23 cellular contexts compared by ENCODE assay signal in the genomic region with DNA sequence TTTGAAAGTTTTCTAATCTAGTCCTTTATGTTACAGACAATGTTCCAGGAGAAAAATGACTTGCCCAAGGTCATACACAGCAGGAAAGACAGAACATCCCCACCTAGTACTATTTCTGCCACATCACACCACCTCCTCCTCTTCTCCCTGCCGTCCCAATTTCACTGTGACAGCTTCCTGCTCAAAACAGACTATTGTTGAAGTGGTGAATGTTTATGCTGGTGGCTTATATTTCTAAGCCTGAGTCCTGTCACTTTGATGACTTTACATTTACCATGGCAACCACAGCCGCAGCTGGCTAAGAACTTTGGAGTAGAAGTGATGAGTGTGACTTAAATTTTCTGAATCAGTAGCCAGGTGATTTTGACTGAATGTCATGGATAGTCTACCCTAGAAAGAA. TPM values are rescaled to one million over a fixed set of nuclear protein-coding genes. Genes with fewer than 3 reads are reported as not detected.
DNase-seq lines count a peak whose midpoint lies in the region; ATAC-seq, FAIRE-seq and TF ChIP-seq lines count a peak whose summit lies in the region.
"Had no signal": no experiment of that assay in that cellular context is flagged by ENCODE, and none has a peak within 500 bp of the region (broad histone marks: within the 10 kb centered on the region; RNA-seq: fewer than 3 reads in every experiment).

No MANE protein-coding gene starts in this region.

- POLR2A ChIA-PET in K562 (lab: Yijun Ruan, JAX): no interaction called here

- H3K9me1 ChIP-seq in K562 (ENCODE audit: control insufficient read depth, insufficient read depth, low read length): peaks cover 2% of the 10 kb centered on the region

- CTCF ChIA-PET in K562 (lab: Yijun Ruan, JAX; ENCODE audit: low intra/inter-chr PET ratio): no interaction called here

- ATAC-seq in activated CD4-positive, CD25-positive, alpha-beta regulatory T cell treated with anti-CD3 and anti-CD28 coated beads, Interleukin-2, amount 50 U/mL, for 24 hours: peak; percentile 39 to 58
- ATAC-seq in K562 (peak; percentile 3), GM18502 (IDR thresholded peaks at IDR 0.05; ENCODE audit: poor library complexity, unreplicated experiment) (no peak)
- ATAC-seq in stimulated activated naive CD8-positive, alpha-beta T cell treated with anti-CD3 and anti-CD28 coated beads, Interleukin-15, amount 100 ng/mL, for 72 hours: peak; percentile 23
- ATAC-seq: HCT116 had no signal

- no TSS peak for BruUV-seq in K562 (replicated peaks; lab: Mats Ljungman, UMichigan)

- intact Hi-C loops in K562 (cut with micrococcal nuclease): loop anchor here (2.0 kb wide), 1 partner anchor 35 kb away; no protein-coding TSS in a partner anchor

- in situ Hi-C loops in K562 (cut with MboI): no loop called here

- H3K4me1 Mint-ChIP-seq in stimulated activated naive CD8-positive, alpha-beta T cell treated with anti-CD3 and anti-CD28 coated beads, Interleukin-15, amount 100 ng/mL, for 72 hours: peaks cover 16% of the 10 kb centered on the region
- H3K4me1 Mint-ChIP-seq: CD4-positive, alpha-beta memory T cell had no signal

- no peak for TF ChIP-seq RAD21 in K562 (CRISPR knock-in tag; conservative IDR thresholded peaks at IDR 0.05 in 1 of 2, IDR thresholded peaks at IDR 0.05 in 1 of 2)

- no peak overlapping the region for H3K4me3 ChIP-seq in K562
- H3K4me3 ChIP-seq: PC-9 had no signal

- H3K9me3 ChIP-seq in K562 (replicated peaks; ENCODE audit: control insufficient read depth, insufficient read depth, low read depth, low read length): no peaks in the 10 kb centered on the region

- no peak overlapping the region for H3K27ac Mint-ChIP-seq in stimulated activated naive CD8-positive, alpha-beta T cell treated with anti-CD3 and anti-CD28 coated beads, Interleukin-15, amount 100 ng/mL, for 72 hours
- H3K27ac Mint-ChIP-seq: CD4-positive, alpha-beta memory T cell had no signal

- peaks cover 83% of the 10 kb centered on the region for H3K36me3 ChIP-seq in K562 (ENCODE audit: control insufficient read depth, insufficient read depth, low read length)

- peaks cover 98% of the 10 kb centered on the region for H3K79me2 ChIP-seq in K562 (ENCODE audit: control insufficient read depth, insufficient read depth, low read length)

- H3K27me3 Mint-ChIP-seq in stimulated activated naive CD8-positive, alpha-beta T cell treated with anti-CD3 and anti-CD28 coated beads, Interleukin-15, amount 100 ng/mL, for 72 hours: peaks cover 8% of the 10 kb centered on the region

- no peak for TF ChIP-seq CTCF in K562 (IDR thresholded peaks at IDR 0.05 in 2 of 3, conservative IDR thresholded peaks at IDR 0.05 in 1 of 3; ENCODE audit: insufficient read depth in 2 of 3, low read depth in 1 of 3, low read length in 3 of 3)

- H4K20me1 ChIP-seq in K562 (replicated peaks; ENCODE audit: control insufficient read depth, insufficient read depth, low read length): no peaks in the 10 kb centered on the region

- H3K27me3 ChIP-seq in K562 (ENCODE audit: control insufficient read depth in 2 of 2, insufficient read depth in 2 of 2, low read length in 2 of 2): no peaks in the 10 kb centered on the region

- FAIRE-seq in K562 (lab: Jason Lieb, UNC): peak; percentile 35
- FAIRE-seq: G401.6, GM18507 had no signal

- H3K9me3 Mint-ChIP-seq in stimulated activated naive CD8-positive, alpha-beta T cell treated with anti-CD3 and anti-CD28 coated beads, Interleukin-15, amount 100 ng/mL, for 72 hours: no peaks in the 10 kb centered on the region
- H3K9me3 Mint-ChIP-seq: CD4-positive, alpha-beta memory T cell had no signal

- H2AFZ ChIP-seq in K562 (ENCODE audit: low read depth, low read length): no peak overlapping the region
- H2AFZ ChIP-seq: PC-9 had no signal

- DNase-seq in activated CD4-positive, CD25-positive, alpha-beta regulatory T cell treated with anti-CD3 and anti-CD28 coated beads, Interleukin-2, amount 50 U/mL, for 72 hours: no peak
- peak; percentile 16 for DNase-seq in stimulated activated CD4-positive, alpha-beta T cell treated with anti-CD3 and anti-CD28 coated beads, Interleukin-1b, Interleukin-23, amount 100 ng/mL, for 48 hours
- DNase-seq in stimulated activated CD4-positive, alpha-beta T cell treated with anti-CD3 and anti-CD28 coated beads, Interleukin-15, amount 100 ng/mL, for 24 hours: no peak
- DNase-seq in K562 (ENCODE audit: extremely low read depth in 1 of 4, low spot score in 3 of 4) (peak in 1 of 4 experiments; percentile 61), glomerular visceral epithelial cell (ENCODE audit: extremely low spot score) (no peak)
- DNase-seq in stimulated activated naive CD8-positive, alpha-beta T cell treated with anti-CD3 and anti-CD28 coated beads, Interleukin-15, amount 100 ng/mL, for 72 hours: no peak
- DNase-seq: Calu3; CD4-positive, alpha-beta memory T cell; DMS79; KBM-7; NCI-H1092; NCI-H146; NCI-H2081; NCI-H510A treated with DMSO at 0.1 percent for 48 hours; NCI-H82; PC-9 had no signal

- no peak overlapping the region for H3K4me3 Mint-ChIP-seq in stimulated activated naive CD8-positive, alpha-beta T cell treated with anti-CD3 and anti-CD28 coated beads, Interleukin-15, amount 100 ng/mL, for 72 hours
- H3K4me3 Mint-ChIP-seq: CD4-positive, alpha-beta memory T cell had no signal

- H3K27ac ChIP-seq in K562 (ENCODE audit: extremely low read depth, low read depth, low read length): peak overlapping the region; percentile 21; the same call in 1 of the 3 replicates
- H3K27ac ChIP-seq: PC-9 had no signal

- TF ChIP-seq POLR2A in K562 (conservative IDR thresholded peaks at IDR 0.05): no peak

- peaks cover 9 to 75% of the 10 kb centered on the region in 2 experiments for H3K4me1 ChIP-seq in K562 (replicated peaks in 1 of 2; ENCODE audit: control insufficient read depth in 2 of 2, insufficient read depth in 2 of 2, low read length in 2 of 2)

- no peak overlapping the region for H3K9ac ChIP-seq in K562 (ENCODE audit: insufficient read depth in 1 of 2, low read depth in 2 of 2, low read length in 2 of 2)

- 17% methylated on average over 2 of the region's 2 CpGs for WGBS in K562 (ENCODE audit: insufficient coverage, low coverage, missing lambda C conversion rate)

- peak overlapping the region; percentile 20; the same call in 1 of the 2 replicates for H3K4me2 ChIP-seq in K562 (ENCODE audit: insufficient read depth, low read length)
- H3K4me2 ChIP-seq: PC-9 had no signal

- no peak for TF ChIP-seq EP300 in K562 (IDR thresholded peaks at IDR 0.05; ENCODE audit: low read length)

TF ChIP-seq in K562, 482 proteins besides CTCF, POLR2A, EP300 and RAD21 (continues in another document):
- peak; percentile 44; the same call in 1 of the 2 replicates for TF ChIP-seq MAFF (IDR thresholded peaks at IDR 0.05; ENCODE audit: low read length)
- TF ChIP-seq, protein P1, sequence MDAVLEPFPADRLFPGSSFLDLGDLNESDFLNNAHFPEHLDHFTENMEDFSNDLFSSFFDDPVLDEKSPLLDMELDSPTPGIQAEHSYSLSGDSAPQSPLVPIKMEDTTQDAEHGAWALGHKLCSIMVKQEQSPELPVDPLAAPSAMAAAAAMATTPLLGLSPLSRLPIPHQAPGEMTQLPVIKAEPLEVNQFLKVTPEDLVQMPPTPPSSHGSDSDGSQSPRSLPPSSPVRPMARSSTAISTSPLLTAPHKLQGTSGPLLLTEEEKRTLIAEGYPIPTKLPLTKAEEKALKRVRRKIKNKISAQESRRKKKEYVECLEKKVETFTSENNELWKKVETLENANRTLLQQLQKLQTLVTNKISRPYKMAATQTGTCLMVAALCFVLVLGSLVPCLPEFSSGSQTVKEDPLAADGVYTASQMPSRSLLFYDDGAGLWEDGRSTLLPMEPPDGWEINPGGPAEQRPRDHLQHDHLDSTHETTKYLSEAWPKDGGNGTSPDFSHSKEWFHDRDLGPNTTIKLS (IDR thresholded peaks at IDR 0.05; ENCODE audit: borderline replicate concordance, low read depth): 0 out of 2 replicates have a peak, but pooled peaks have one; percentile 23
- TF ChIP-seq FOXJ2 (tag; IDR thresholded peaks at IDR 0.05): peak; percentile 72; the same call in 1 of the 2 replicates

RNA-seq across cellular contexts. Expression of a gene that starts 10.0 kb away (rescaled TPM):
- 52.3 and 110 TPM in 2 replicates for total RNA-seq in K562 (2011; cell fraction: chromatin; rRNA removed; ENCODE audit: low replicate concordance)
- total RNA-seq in K562 (2011; cell fraction: nucleolus; rRNA removed): 48.4 and 54.3 TPM in 2 replicates
- 70.4 and 94.5 TPM in 2 replicates for total RNA-seq in K562 (2011; cell fraction: nucleoplasm; rRNA removed)
- total RNA-seq in K562 (2014; rRNA removed) (40.3 and 43.5 TPM in 2 replicates), K562 (2014; rRNA removed; fragmentation: Illumina TruSeq; extraction: Trizol) (68.9 and 78.4 TPM in 2 replicates), K562 (2015; rRNA removed; fragmentation: Illumina TruSeq; extraction: Trizol) (69.6 and 73.0 TPM in 2 replicates), K562 (2021) (47.4 and 54.7 TPM in 2 replicates)
- polyA plus RNA-seq in K562 (2011; rRNA removed) (49.8 and 58.3 TPM in 2 replicates), K562 (2014; fragmentation: Illumina TruSeq; extraction: Trizol) (56.3 and 62.6 TPM in 2 replicates), K562 (2014; fragmentation: Nextera tagmentation; extraction: Ambion mirVana) (10 to 100 TPM; 21.6 to 44.0 TPM), K562 (2014; rRNA removed) (39.3 and 45.2 TPM in 2 replicates)
- 11.2 and 20.2 TPM in 2 replicates for polyA plus RNA-seq in K562 (2011; cell fraction: cytosol; rRNA removed)
- 48.6 and 52.6 TPM in 2 replicates for polyA plus RNA-seq in K562 (2011; cell fraction: nucleus; rRNA removed)
- 26.9 and 40.5 TPM in 2 replicates for polyA plus RNA-seq in K562 (2012)
- polyA minus RNA-seq in K562 (2011; rRNA and poly(A)+ RNA removed): 70.3 and 78.3 TPM in 2 replicates
- polyA minus RNA-seq in K562 (2011; cell fraction: cytosol; rRNA and poly(A)+ RNA removed): 25.0 and 30.6 TPM in 2 replicates
- polyA minus RNA-seq in K562 (2011; cell fraction: nucleus; rRNA and poly(A)+ RNA removed): 52.2 and 95.1 TPM in 2 replicates
- total RNA-seq: A172; CD4-positive, alpha-beta memory T cell had no signal
- polyA plus RNA-seq: CD4-positive, alpha-beta memory T cell had no signal

RNA-seq across cellular contexts. Expression of a gene that starts 58.1 kb away (rescaled TPM):
- total RNA-seq in K562 (2011; cell fraction: chromatin; rRNA removed; ENCODE audit: low replicate concordance): 0.14 TPM in 1 of 2 replicates, not detected in the other
- total RNA-seq in K562 (2011; cell fraction: nucleolus; rRNA removed): not detected in 2 replicates
- not detected in 2 replicates for total RNA-seq in K562 (2011; cell fraction: nucleoplasm; rRNA removed)
- total RNA-seq in K562 (2014; rRNA removed) (not detected in 2 replicates), K562 (2014; rRNA removed; fragmentation: Illumina TruSeq; extraction: Trizol) (0.07 and 0.10 TPM in 2 replicates), K562 (2015; rRNA removed; fragmentation: Illumina TruSeq; extraction: Trizol) (0.04 TPM in 1 of 2 replicates, not detected in the other), K562 (2021) (not detected in 2 replicates)
- polyA plus RNA-seq in K562 (2011; rRNA removed) (0.11 and 0.14 TPM in 2 replicates), K562 (2014; fragmentation: Illumina TruSeq; extraction: Trizol) (0.03 TPM in 1 of 2 replicates, not detected in the other), K562 (2014; fragmentation: Nextera tagmentation; extraction: Ambion mirVana) (under 1 TPM; 0.03 to 0.07 TPM), K562 (2014; rRNA removed) (not detected in 2 replicates)
- polyA plus RNA-seq in K562 (2011; cell fraction: cytosol; rRNA removed): not detected in 2 replicates
- polyA plus RNA-seq in K562 (2011; cell fraction: nucleus; rRNA removed): 0.08 and 0.11 TPM in 2 replicates
- 0.07 and 0.14 TPM in 2 replicates for polyA plus RNA-seq in K562 (2012)
- polyA minus RNA-seq in K562 (2011; rRNA and poly(A)+ RNA removed): not detected in 2 replicates
- polyA minus RNA-seq in K562 (2011; cell fraction: cytosol; rRNA and poly(A)+ RNA removed): not detected in 2 replicates
- not detected in 2 replicates for polyA minus RNA-seq in K562 (2011; cell fraction: nucleus; rRNA and poly(A)+ RNA removed)
- total RNA-seq: A172, Calu3, PC-9 had no signal
- polyA plus RNA-seq: BJ had no signal
